8 cellular contexts compared by ENCODE assay signal in genomic region chr4:673349-674091, GRCh38. TPM values are rescaled to one million over a fixed set of nuclear protein-coding genes. Genes with fewer than 3 reads are reported as not detected.
DNase-seq lines count a peak whose midpoint lies in the region; ATAC-seq and TF ChIP-seq lines count a peak whose summit lies in the region.

No MANE protein-coding gene starts in this region.

- H3K9me3 Mint-ChIP-seq in neural crest cell, result no peaks in the 10 kb centered on the region

- peaks cover 7% of the 10 kb centered on the region for H3K4me1 Mint-ChIP-seq in neural crest cell

- peaks cover 7% of the 10 kb centered on the region for H3K36me3 Mint-ChIP-seq in neural crest cell (ENCODE audit: low read depth)

- DNase-seq in NCI-H146 (lab: John Stamatoyannopoulos, UW), result peak; percentile 55
- DNase-seq in NCI-H146 treated with DMSO at 0.1 percent for 48 hours (lab: John Stamatoyannopoulos, UW; ENCODE audit: unreplicated experiment), result no peak
- DNase-seq in neural crest cell (ENCODE audit: low read depth, low spot score), result no peak
- no peak for DNase-seq in superior temporal gyrus (ENCODE audit: extremely low spot score)
- no peak for DNase-seq in GM19238 (ENCODE audit: insufficient read length, low spot score)

- peak; percentile 23 for ATAC-seq in SK-N-SH treated with all-trans-retinoic acid at 6 μM for 48 hours
- peak; percentile 37 for ATAC-seq in esophagus mucosa
- ATAC-seq in GM19455 (IDR thresholded peaks at IDR 0.05; ENCODE audit: unreplicated experiment), result no peak

- TF ChIP-seq CTCF in neural crest cell (conservative IDR thresholded peaks at IDR 0.05), result no peak

- H3K27ac Mint-ChIP-seq in neural crest cell (ENCODE audit: unreplicated experiment), result no peak overlapping the region

- H3K4me3 Mint-ChIP-seq in neural crest cell, result peak overlapping the region; percentile 90

- H3K27me3 Mint-ChIP-seq in neural crest cell (ENCODE audit: low read depth), result no peaks in the 10 kb centered on the region

TF ChIP-seq in SK-N-SH treated with all-trans-retinoic acid at 6 μM for 48 hours, 23 proteins besides CTCF, POLR2A, EP300 and RAD21:
- no peak for TF ChIP-seq ZNF8 (CRISPR knock-in tag; IDR thresholded peaks at IDR 0.05)
- TF ChIP-seq ZNF70 (CRISPR knock-in tag; IDR thresholded peaks at IDR 0.05), result no peak
- no peak for TF ChIP-seq POU6F1 (CRISPR knock-in tag; IDR thresholded peaks at IDR 0.05; ENCODE audit: borderline replicate concordance, low read depth)
- TF ChIP-seq TOX (CRISPR knock-in tag; IDR thresholded peaks at IDR 0.05; ENCODE audit: borderline replicate concordance), result no peak
- no peak for TF ChIP-seq RARB (CRISPR knock-in tag; IDR thresholded peaks at IDR 0.05)
- no peak for TF ChIP-seq CSDC2 (CRISPR knock-in tag; IDR thresholded peaks at IDR 0.05)
- no peak for TF ChIP-seq GLIS3 (CRISPR knock-in tag; IDR thresholded peaks at IDR 0.05)
- TF ChIP-seq BACH2 (CRISPR knock-in tag; IDR thresholded peaks at IDR 0.05; ENCODE audit: borderline replicate concordance), result no peak
- TF ChIP-seq ESRRG (CRISPR knock-in tag; IDR thresholded peaks at IDR 0.05), result no peak
- TF ChIP-seq TSHZ2 (CRISPR knock-in tag; IDR thresholded peaks at IDR 0.05), result no peak
- TF ChIP-seq ARNTL (CRISPR knock-in tag; IDR thresholded peaks at IDR 0.05; ENCODE audit: borderline replicate concordance, low read depth), result no peak
- TF ChIP-seq ZFP3 (CRISPR knock-in tag; IDR thresholded peaks at IDR 0.05), result no peak

RNA-seq across cellular contexts. Expression of gene ATP5ME, which starts 0.6 kb away (rescaled TPM):
- 344 TPM for total RNA-seq in esophagus mucosa
- total RNA-seq in neural crest cell, result 278 and 281 TPM in 2 replicates

RNA-seq across cellular contexts. Expression of gene MYL5, which starts 0.8 kb away (rescaled TPM):
- 22.2 TPM for total RNA-seq in esophagus mucosa
- 10.6 and 10.8 TPM in 2 replicates for total RNA-seq in neural crest cell

RNA-seq across cellular contexts. Expression of gene SLC49A3, which starts 15.4 kb away (rescaled TPM):
- total RNA-seq in esophagus mucosa (2.7 TPM), neural crest cell (0.77 and 0.91 TPM in 2 replicates)

RNA-seq across cellular contexts. Expression of gene PCGF3, which starts 32.1 kb away (rescaled TPM):
- 30.5 TPM for total RNA-seq in esophagus mucosa
- 58.5 and 61.2 TPM in 2 replicates for total RNA-seq in neural crest cell

RNA-seq across cellular contexts. Expression of gene PDE6B, which starts 48.1 kb away (rescaled TPM):
- 0.88 TPM for total RNA-seq in esophagus mucosa
- 3.4 and 4.1 TPM in 2 replicates for total RNA-seq in neural crest cell
